In genomic region chrX:23344208-23344903, GRCh38 we compare ENCODE assay signal across 17 cellular contexts. TPM values are rescaled to one million over a fixed set of nuclear protein-coding genes. Genes with fewer than 3 reads are reported as not detected.
DNase-seq lines count a peak whose midpoint lies in the region; ATAC-seq, FAIRE-seq and TF ChIP-seq lines count a peak whose summit lies in the region.
"Had no signal": no experiment of that assay in that cellular context is flagged by ENCODE, and none has a peak within 500 bp of the region (broad histone marks: within the 10 kb centered on the region; RNA-seq: fewer than 3 reads in every experiment).

No MANE protein-coding gene starts in this region.

- H3K4me1 ChIP-seq in H1 (replicated peaks in 1 of 4; ENCODE audit: control insufficient read depth in 3 of 4, insufficient read depth in 4 of 4, low read length in 3 of 4) (peaks cover 0 to 8% (median 0%) of the 10 kb centered on the region in 4 experiments; a peak in 2 of 7 replicates), heart right ventricle (no peaks in the 10 kb centered on the region)

- TF ChIP-seq RAD21 in H1 (IDR thresholded peaks at IDR 0.05 in 1 of 2, conservative IDR thresholded peaks at IDR 0.05 in 1 of 2; ENCODE audit: low read depth in 2 of 2, low read length in 2 of 2) (no peak), neural cell (conservative IDR thresholded peaks at IDR 0.05) (no peak)

- no peak overlapping the region for H3K14ac ChIP-seq in H1 (ENCODE audit: insufficient read length)

- H3K27ac ChIP-seq in H1 (ENCODE audit: low read depth, low read length) (no peak overlapping the region), neural cell (ENCODE audit: low read length) (no peak overlapping the region), heart right ventricle (no peak overlapping the region)
- H3K27ac ChIP-seq: BLaER1 treated with 17β-estradiol and CSF1 and Interleukin-3, amounts not matched to agents 10 nM and 100 nM; GM23248 had no signal

- H2BK15ac ChIP-seq in H1 (ENCODE audit: low read length): no peak overlapping the region

- H2AFZ ChIP-seq in H1 (ENCODE audit: low read length) (no peak overlapping the region), neural cell (ENCODE audit: low read depth, low read length) (no peak overlapping the region)
- H2AFZ ChIP-seq: GM23248 had no signal

- H3K4me2 ChIP-seq in H1 (ENCODE audit: insufficient read depth in 1 of 2, low read depth in 2 of 2, low read length in 2 of 2): no peak overlapping the region
- no peak overlapping the region for H3K4me2 ChIP-seq in neural cell (ENCODE audit: low read length)
- H3K4me2 ChIP-seq: BLaER1 treated with 17β-estradiol and CSF1 and Interleukin-3, amounts not matched to agents 10 nM and 100 nM had no signal

- intact Hi-C loops in heart right ventricle (cut with DNase I): no loop called here

- H4K5ac ChIP-seq in H1 (ENCODE audit: insufficient read length, low read depth, low read length): no peak overlapping the region

- no peaks in the 10 kb centered on the region for H3F3A ChIP-seq in neural cell (ENCODE audit: insufficient read depth, low read length, poor library complexity, severe bottlenecking)

- H3K18ac ChIP-seq in H1 (ENCODE audit: extremely low read depth, low read length): no peak overlapping the region

- CTCF ChIA-PET in H1 (lab: Charles Lee; ENCODE audit: partially characterized antibody): no interaction called here

- H2BK5ac ChIP-seq in H1 (ENCODE audit: low read depth, low read length): no peak overlapping the region

- no peak overlapping the region for H2BK12ac ChIP-seq in H1 (ENCODE audit: low read depth, low read length)

- no peak overlapping the region for H3K9ac ChIP-seq in H1 (replicated peaks in 1 of 4; ENCODE audit: extremely low read depth in 1 of 4, low read depth in 3 of 4, low read length in 3 of 4)
- no peak overlapping the region for H3K9ac ChIP-seq in neural cell (ENCODE audit: low read length)
- H3K9ac ChIP-seq: BLaER1 treated with 17β-estradiol and CSF1 and Interleukin-3, amounts not matched to agents 10 nM and 100 nM; GM23248 had no signal

- H3K79me1 ChIP-seq in H1 (ENCODE audit: low read depth, low read length): no peaks in the 10 kb centered on the region

- TF ChIP-seq EP300 in H1 (IDR thresholded peaks at IDR 0.05; ENCODE audit: borderline replicate concordance in 1 of 2, low read depth in 2 of 2, low read length in 2 of 2) (no peak), neural cell (conservative IDR thresholded peaks at IDR 0.05; ENCODE audit: poor library complexity, severe bottlenecking) (no peak)

- no peaks in the 10 kb centered on the region for H3K9me2 ChIP-seq in neural cell (ENCODE audit: insufficient read depth, low read length)

- no peak overlapping the region for H3K4ac ChIP-seq in H1 (replicated peaks; ENCODE audit: insufficient read length, low read depth, low read length)

- no peak overlapping the region for H2AK5ac ChIP-seq in H1 (ENCODE audit: low read depth, low read length)

- H2BK120ac ChIP-seq in H1 (replicated peaks; ENCODE audit: low read depth, low read length): no peak overlapping the region

- FAIRE-seq in H1 (lab: Jason Lieb, UNC): peak; percentile 63

- no peak overlapping the region for H3K4me3 ChIP-seq in H1 (ENCODE audit: extremely low read depth in 1 of 4, insufficient read depth in 2 of 4, low read depth in 3 of 4, low read length in 4 of 4)
- H3K4me3 ChIP-seq in neural cell (ENCODE audit: low read length): no peak overlapping the region
- H3K4me3 ChIP-seq in heart right ventricle: no peak overlapping the region
- H3K4me3 ChIP-seq: BLaER1 treated with 17β-estradiol and CSF1 and Interleukin-3, amounts not matched to agents 10 nM and 100 nM; GM23248; MG63 had no signal

- no peaks in the 10 kb centered on the region for H4K20me1 ChIP-seq in H1 (replicated peaks in 1 of 2; ENCODE audit: control insufficient read depth in 1 of 2, insufficient read depth in 2 of 2, low read length in 2 of 2)
- no peaks in the 10 kb centered on the region for H4K20me1 ChIP-seq in neural cell (ENCODE audit: insufficient read depth)
- H4K20me1 ChIP-seq: BLaER1 treated with 17β-estradiol and CSF1 and Interleukin-3, amounts not matched to agents 10 nM and 100 nM had no signal

- 57% methylated on average over 5 of the region's 5 CpGs; no CpG with 5 or more reads in 1 of the 2 experiments for WGBS in H1 (ENCODE audit: extremely low coverage in 1 of 2, insufficient coverage in 1 of 2, insufficient read length in 1 of 2, insufficient replicate concordance in 2 of 2, low coverage in 1 of 2, low lambda C conversion rate in 2 of 2, missing lambda C conversion rate in 1 of 2), 2 experiments
- 62 to 66% methylated on average over 5 of the region's 5 CpGs for WGBS in heart right ventricle, 2 donors

- DNase-seq in NCI-H146 (lab: John Stamatoyannopoulos, UW) (peak; percentile 9), NCI-H146 treated with DMSO at 0.1 percent for 48 hours (lab: John Stamatoyannopoulos, UW; ENCODE audit: unreplicated experiment) (no peak), NCI-H748 treated with DMSO at 0.1 percent for 48 hours (lab: John Stamatoyannopoulos, UW) (peak; percentile 54), H1 (ENCODE audit: low read depth in 1 of 2, low spot score in 2 of 2) (no peak), heart right ventricle (no peak), NAMALWA (ENCODE audit: low spot score) (no peak)
- no peak for DNase-seq in stimulated activated naive CD4-positive, alpha-beta T cell treated with Interleukin-2 at 50 U/mL for 16 hours (lab: John Stamatoyannopoulos, UW)
- DNase-seq: 8988T, GM23248, MG63, NCI-H1105, NCI-H187 treated with DMSO at 0.1 percent for 48 hours, NCI-H510A treated with DMSO at 0.1 percent for 48 hours, RPMI8226 had no signal

- H3K36me3 ChIP-seq in H1 (ENCODE audit: control insufficient read depth in 2 of 4, insufficient read depth in 4 of 4, low read length in 3 of 4) (no peaks in the 10 kb centered on the region; a peak in 1 of 8 replicates), neural cell (ENCODE audit: insufficient read depth, low read length) (no peaks in the 10 kb centered on the region), heart right ventricle (no peaks in the 10 kb centered on the region)
- H3K36me3 ChIP-seq: BLaER1 treated with 17β-estradiol and CSF1 and Interleukin-3, amounts not matched to agents 10 nM and 100 nM; MG63 had no signal

- H4K91ac ChIP-seq in H1 (replicated peaks; ENCODE audit: insufficient read length, low read length): no peak overlapping the region

- H3K23me2 ChIP-seq in H1 (ENCODE audit: low read depth, low read length): no peaks in the 10 kb centered on the region

- no peak overlapping the region for H3K23ac ChIP-seq in H1 (ENCODE audit: insufficient read length)

- H2BK20ac ChIP-seq in H1 (ENCODE audit: low read length): no peak overlapping the region

- POLR2A ChIA-PET in H1 (lab: Charles Lee; ENCODE audit: partially characterized antibody): no interaction called here

- TF ChIP-seq CTCF in H1 (IDR thresholded peaks at IDR 0.05; ENCODE audit: control extremely low read depth in 1 of 3, insufficient read depth in 1 of 3, low read depth in 1 of 3, low read length in 3 of 3) (no peak), neural cell (IDR thresholded peaks at IDR 0.05; ENCODE audit: poor library complexity, severe bottlenecking) (no peak), heart right ventricle (IDR thresholded peaks at IDR 0.05) (no peak)

- no peak for ATAC-seq in heart right ventricle

- no peak overlapping the region for H3K56ac ChIP-seq in H1 (replicated peaks; ENCODE audit: insufficient read length, low read depth, low read length)

- H3K9me3 ChIP-seq in H1 (ENCODE audit: insufficient read depth in 2 of 2, low read depth in 1 of 2, low read length in 1 of 2) (no peaks in the 10 kb centered on the region), neural cell (ENCODE audit: low read length) (no peaks in the 10 kb centered on the region), heart right ventricle (no peaks in the 10 kb centered on the region)
- H3K9me3 ChIP-seq: BLaER1 treated with 17β-estradiol and CSF1 and Interleukin-3, amounts not matched to agents 10 nM and 100 nM had no signal

- H3K27me3 ChIP-seq in H1 (replicated peaks in 1 of 4; ENCODE audit: control insufficient read depth in 3 of 4, extremely low read depth in 1 of 4, insufficient read depth in 3 of 4, low read length in 3 of 4) (no peaks in the 10 kb centered on the region), neural cell (ENCODE audit: insufficient read depth, low read depth, low read length) (no peaks in the 10 kb centered on the region), heart right ventricle (peaks cover 0 to 69% (median 0%) of the 10 kb centered on the region in 7 donors)
- H3K27me3 ChIP-seq: BLaER1 treated with 17β-estradiol and CSF1 and Interleukin-3, amounts not matched to agents 10 nM and 100 nM; MG63 had no signal

- no peak for TF ChIP-seq POLR2A in H1 (IDR thresholded peaks at IDR 0.05; ENCODE audit: control extremely low read depth in 1 of 2, low read depth in 2 of 2, low read length in 2 of 2)

- H4K8ac ChIP-seq in H1 (ENCODE audit: extremely low read depth, insufficient read depth, low read length): no peak overlapping the region

- H3K79me2 ChIP-seq in H1 (ENCODE audit: control insufficient read depth in 1 of 2, insufficient read depth in 2 of 2, low read length in 2 of 2): no peaks in the 10 kb centered on the region
- no peaks in the 10 kb centered on the region for H3K79me2 ChIP-seq in neural cell (replicated peaks; ENCODE audit: insufficient read depth, low read length)

TF ChIP-seq in H1, 55 proteins besides CTCF, POLR2A, EP300 and RAD21 (continues in another document):
- no peak for TF ChIP-seq MAFK (IDR thresholded peaks at IDR 0.05; ENCODE audit: low read depth, low read length)

TF ChIP-seq in neural cell, 6 proteins besides CTCF, POLR2A, EP300 and RAD21:
- no peak for TF ChIP-seq TAF1 (IDR thresholded peaks at IDR 0.05; ENCODE audit: low read depth)
- peak; percentile 82 for TF ChIP-seq POLR2AphosphoS5 (IDR thresholded peaks at IDR 0.05)
- no peak for TF ChIP-seq MXI1 (conservative IDR thresholded peaks at IDR 0.05; ENCODE audit: poor library complexity, severe bottlenecking)
- TF ChIP-seq EZH2 (IDR thresholded peaks at IDR 0.05; ENCODE audit: borderline replicate concordance, insufficient read depth, low read length, poor library complexity, severe bottlenecking): no peak

RNA-seq across cellular contexts. Expression of gene PTCHD1, which starts 9.7 kb away (rescaled TPM):
- 2.4 and 3.3 TPM in 2 replicates for total RNA-seq in H1 (2021; fragmentation: NEBNext Ultra II Directional; extraction: Animal tissue kit (Norgen Biotek cat#: 25700))
- 0.53 and 0.60 TPM in 2 replicates for polyA plus RNA-seq in H1 (2011; rRNA removed)
- polyA plus RNA-seq in H1 (2011; cell fraction: cytosol; rRNA removed): 0.63 TPM
- 2.6 TPM for polyA plus RNA-seq in H1 (2011; cell fraction: nucleus; rRNA removed)
- polyA plus RNA-seq in H1 (2012, experiment 1 of 2): 1.0 to 1.4 TPM (median 1.1 TPM) in 4 replicates
- polyA plus RNA-seq in H1 (2012, experiment 2 of 2): 0.34 TPM
- 1.1 TPM for polyA plus RNA-seq in H1 (2013, experiment 1 of 2)
- 0.90 TPM for polyA plus RNA-seq in H1 (2013, experiment 2 of 2)
- polyA minus RNA-seq in H1 (2011; rRNA and poly(A)+ RNA removed): 4.6 and 5.0 TPM in 2 replicates
- polyA minus RNA-seq in H1 (2011; cell fraction: cytosol; rRNA and poly(A)+ RNA removed): 2.6 TPM
- polyA minus RNA-seq in H1 (2011; cell fraction: nucleus; rRNA and poly(A)+ RNA removed): 4.6 TPM
- 10.0 and 12.0 TPM in 2 replicates for polyA plus RNA-seq in neural cell
- 28.0 and 38.7 TPM in 2 replicates for polyA minus RNA-seq in neural cell
- under 1 TPM in 8 of 10 donors, not detected in 2; 0.02 to 0.28 (median 0.04) TPM for total RNA-seq in heart right ventricle
- polyA plus RNA-seq in heart right ventricle: under 1 TPM; under 0.01 to 0.01 TPM
- total RNA-seq: GM23248, OCI-LY7 had no signal
- polyA plus RNA-seq: GM23248 had no signal

Comparison
In these comparisons a context has a peak if more than half of its experiments do, and no peak if none do; other contexts are left out.
1. DNase-seq: peak in NCI-H146 (single experiment) and NCI-H748 treated with DMSO at 0.1 percent for 48 hours (single experiment); none in NCI-H146 treated with DMSO at 0.1 percent for 48 hours (single experiment), H1 (0 of 2), stimulated activated naive CD4-positive, alpha-beta T cell treated with Interleukin-2 at 50 U/mL for 16 hours (single experiment), heart right ventricle (0 of 2) and NAMALWA (single experiment).